In the genomic region with DNA sequence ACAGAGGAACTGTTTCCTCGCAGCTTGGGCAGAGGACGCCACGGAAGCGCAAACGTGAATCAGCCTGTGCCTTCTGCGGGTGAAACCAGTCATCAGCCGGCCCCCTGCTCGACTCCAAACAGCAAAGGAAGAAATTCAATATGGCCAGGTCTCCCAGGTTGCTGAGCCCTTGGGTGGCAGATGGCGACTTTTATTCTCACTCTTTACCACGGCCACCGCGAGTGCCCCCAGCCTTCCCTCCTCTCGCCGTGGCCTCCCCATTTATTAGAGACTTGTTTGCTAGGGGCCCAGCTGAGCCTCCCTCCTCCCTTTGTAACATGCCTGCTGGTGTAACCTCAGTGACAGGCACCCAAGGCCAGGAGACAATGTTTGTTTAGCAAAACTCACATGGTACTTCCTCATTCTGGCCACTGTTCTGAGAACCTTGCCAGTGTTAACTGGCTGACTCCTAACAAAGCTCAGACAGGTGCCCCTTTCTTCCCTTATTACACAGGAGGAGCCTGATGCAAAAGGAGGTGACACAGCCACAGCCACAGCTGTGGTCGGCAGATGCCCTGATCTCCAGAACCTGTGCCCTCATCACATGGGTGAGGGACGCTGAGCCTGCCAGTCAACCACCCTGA, we compare ENCODE assay signal across 1 cellular context.
TF ChIP-seq lines count a peak whose summit lies in the region.

No MANE protein-coding gene starts in this region.

TF ChIP-seq in H1, 55 proteins besides CTCF, POLR2A, EP300 and RAD21 (continued from another document):
- TF ChIP-seq FOSL1 (IDR thresholded peaks at IDR 0.05; ENCODE audit: insufficient read depth, low read depth, low read length) (no peak), YY1 (IDR thresholded peaks at IDR 0.05; ENCODE audit: low read depth, low read length) (no peak), SIRT6 (IDR thresholded peaks at IDR 0.05; ENCODE audit: low read length) (no peak), BRCA1 (IDR thresholded peaks at IDR 0.05; ENCODE audit: low read depth, low read length) (no peak), CBX5 (IDR thresholded peaks at IDR 0.05; ENCODE audit: low read depth, low read length) (no peak), RXRA (IDR thresholded peaks at IDR 0.05; ENCODE audit: insufficient read depth, low read depth, low read length) (no peak), TEAD4 (IDR thresholded peaks at IDR 0.05; ENCODE audit: low read depth, low read length) (no peak), CBX8 (IDR thresholded peaks at IDR 0.05; ENCODE audit: borderline replicate concordance, low read depth, low read length) (no peak), ZNF274 (IDR thresholded peaks at IDR 0.05; ENCODE audit: borderline replicate concordance, extremely low read depth, low read length) (no peak), SRF (IDR thresholded peaks at IDR 0.05; ENCODE audit: low read depth, low read length) (no peak)
- TF ChIP-seq, protein P1, sequence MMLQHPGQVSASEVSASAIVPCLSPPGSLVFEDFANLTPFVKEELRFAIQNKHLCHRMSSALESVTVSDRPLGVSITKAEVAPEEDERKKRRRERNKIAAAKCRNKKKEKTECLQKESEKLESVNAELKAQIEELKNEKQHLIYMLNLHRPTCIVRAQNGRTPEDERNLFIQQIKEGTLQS (IDR thresholded peaks at IDR 0.05; ENCODE audit: insufficient read depth, low read depth, low read length): no peak
